2 cellular contexts compared by ENCODE assay signal in genomic region chr1:25590096-25590824, GRCh38.
TF ChIP-seq lines count a peak whose summit lies in the region.

No MANE protein-coding gene starts in this region.

TF ChIP-seq in GM23338, 12 proteins besides CTCF, POLR2A, EP300 and RAD21:
- TF ChIP-seq ETS1 (IDR thresholded peaks at IDR 0.05) = no peak
- no peak for TF ChIP-seq ZNF331 (CRISPR knock-in tag; IDR thresholded peaks at IDR 0.05; ENCODE audit: low read depth)
- no peak for TF ChIP-seq NANOG (IDR thresholded peaks at IDR 0.05; ENCODE audit: borderline replicate concordance)
- TF ChIP-seq JUNB (IDR thresholded peaks at IDR 0.05; ENCODE audit: unreplicated experiment) = no peak
- TF ChIP-seq, protein P1, sequence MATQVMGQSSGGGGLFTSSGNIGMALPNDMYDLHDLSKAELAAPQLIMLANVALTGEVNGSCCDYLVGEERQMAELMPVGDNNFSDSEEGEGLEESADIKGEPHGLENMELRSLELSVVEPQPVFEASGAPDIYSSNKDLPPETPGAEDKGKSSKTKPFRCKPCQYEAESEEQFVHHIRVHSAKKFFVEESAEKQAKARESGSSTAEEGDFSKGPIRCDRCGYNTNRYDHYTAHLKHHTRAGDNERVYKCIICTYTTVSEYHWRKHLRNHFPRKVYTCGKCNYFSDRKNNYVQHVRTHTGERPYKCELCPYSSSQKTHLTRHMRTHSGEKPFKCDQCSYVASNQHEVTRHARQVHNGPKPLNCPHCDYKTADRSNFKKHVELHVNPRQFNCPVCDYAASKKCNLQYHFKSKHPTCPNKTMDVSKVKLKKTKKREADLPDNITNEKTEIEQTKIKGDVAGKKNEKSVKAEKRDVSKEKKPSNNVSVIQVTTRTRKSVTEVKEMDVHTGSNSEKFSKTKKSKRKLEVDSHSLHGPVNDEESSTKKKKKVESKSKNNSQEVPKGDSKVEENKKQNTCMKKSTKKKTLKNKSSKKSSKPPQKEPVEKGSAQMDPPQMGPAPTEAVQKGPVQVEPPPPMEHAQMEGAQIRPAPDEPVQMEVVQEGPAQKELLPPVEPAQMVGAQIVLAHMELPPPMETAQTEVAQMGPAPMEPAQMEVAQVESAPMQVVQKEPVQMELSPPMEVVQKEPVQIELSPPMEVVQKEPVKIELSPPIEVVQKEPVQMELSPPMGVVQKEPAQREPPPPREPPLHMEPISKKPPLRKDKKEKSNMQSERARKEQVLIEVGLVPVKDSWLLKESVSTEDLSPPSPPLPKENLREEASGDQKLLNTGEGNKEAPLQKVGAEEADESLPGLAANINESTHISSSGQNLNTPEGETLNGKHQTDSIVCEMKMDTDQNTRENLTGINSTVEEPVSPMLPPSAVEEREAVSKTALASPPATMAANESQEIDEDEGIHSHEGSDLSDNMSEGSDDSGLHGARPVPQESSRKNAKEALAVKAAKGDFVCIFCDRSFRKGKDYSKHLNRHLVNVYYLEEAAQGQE (IDR thresholded peaks at IDR 0.05; ENCODE audit: unreplicated experiment) = no peak
- no peak for TF ChIP-seq EZH2phosphoT487 (IDR thresholded peaks at IDR 0.05; ENCODE audit: unreplicated experiment)

TF ChIP-seq in K562, 482 proteins besides CTCF, POLR2A, EP300 and RAD21:
- peak; percentile 6 for TF ChIP-seq MEIS2 (IDR thresholded peaks at IDR 0.05; ENCODE audit: partially characterized antibody)
- TF ChIP-seq ZNF699 (CRISPR knock-in tag; IDR thresholded peaks at IDR 0.05; ENCODE audit: insufficient replicate concordance) = no peak
- no peak for TF ChIP-seq CREM (IDR thresholded peaks at IDR 0.05; ENCODE audit: low read depth)
- TF ChIP-seq, protein P2, sequence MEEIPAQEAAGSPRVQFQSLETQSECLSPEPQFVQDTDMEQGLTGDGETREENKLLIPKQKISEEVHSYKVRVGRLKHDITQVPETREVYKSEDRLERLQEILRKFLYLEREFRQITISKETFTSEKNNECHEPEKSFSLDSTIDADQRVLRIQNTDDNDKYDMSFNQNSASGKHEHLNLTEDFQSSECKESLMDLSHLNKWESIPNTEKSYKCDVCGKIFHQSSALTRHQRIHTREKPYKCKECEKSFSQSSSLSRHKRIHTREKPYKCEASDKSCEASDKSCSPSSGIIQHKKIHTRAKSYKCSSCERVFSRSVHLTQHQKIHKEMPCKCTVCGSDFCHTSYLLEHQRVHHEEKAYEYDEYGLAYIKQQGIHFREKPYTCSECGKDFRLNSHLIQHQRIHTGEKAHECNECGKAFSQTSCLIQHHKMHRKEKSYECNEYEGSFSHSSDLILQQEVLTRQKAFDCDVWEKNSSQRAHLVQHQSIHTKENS (CRISPR knock-in tag; IDR thresholded peaks at IDR 0.05) = no peak
- TF ChIP-seq, protein P3, sequence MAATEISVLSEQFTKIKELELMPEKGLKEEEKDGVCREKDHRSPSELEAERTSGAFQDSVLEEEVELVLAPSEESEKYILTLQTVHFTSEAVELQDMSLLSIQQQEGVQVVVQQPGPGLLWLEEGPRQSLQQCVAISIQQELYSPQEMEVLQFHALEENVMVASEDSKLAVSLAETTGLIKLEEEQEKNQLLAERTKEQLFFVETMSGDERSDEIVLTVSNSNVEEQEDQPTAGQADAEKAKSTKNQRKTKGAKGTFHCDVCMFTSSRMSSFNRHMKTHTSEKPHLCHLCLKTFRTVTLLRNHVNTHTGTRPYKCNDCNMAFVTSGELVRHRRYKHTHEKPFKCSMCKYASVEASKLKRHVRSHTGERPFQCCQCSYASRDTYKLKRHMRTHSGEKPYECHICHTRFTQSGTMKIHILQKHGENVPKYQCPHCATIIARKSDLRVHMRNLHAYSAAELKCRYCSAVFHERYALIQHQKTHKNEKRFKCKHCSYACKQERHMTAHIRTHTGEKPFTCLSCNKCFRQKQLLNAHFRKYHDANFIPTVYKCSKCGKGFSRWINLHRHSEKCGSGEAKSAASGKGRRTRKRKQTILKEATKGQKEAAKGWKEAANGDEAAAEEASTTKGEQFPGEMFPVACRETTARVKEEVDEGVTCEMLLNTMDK (IDR thresholded peaks at IDR 0.05; ENCODE audit: borderline replicate concordance, insufficient read depth, low read depth, low read length, poor library complexity, severe bottlenecking) = peak; percentile 43
- no peak for TF ChIP-seq RERE (CRISPR knock-in tag; IDR thresholded peaks at IDR 0.05; ENCODE audit: borderline replicate concordance)
